ENCODE assay signal across 25 cellular contexts in the genomic region with DNA sequence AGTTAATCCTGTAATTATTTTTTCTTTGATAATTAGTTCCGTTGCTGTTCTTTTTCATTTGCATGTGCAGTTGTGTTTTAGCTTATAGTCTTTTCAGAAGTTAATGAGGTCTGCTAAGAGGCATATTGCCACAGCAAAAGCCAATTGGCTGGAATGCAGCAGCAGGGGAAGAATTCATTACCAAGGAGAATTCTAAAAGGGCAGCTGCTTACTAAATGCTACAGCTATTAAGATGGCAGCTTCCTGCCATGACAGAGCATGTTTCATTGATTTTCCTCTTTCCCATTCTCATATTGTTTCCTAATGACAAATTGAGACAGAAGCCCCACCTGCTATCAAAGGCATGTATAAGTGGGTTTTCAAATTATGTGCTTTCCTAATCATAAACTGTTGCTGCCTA.
DNase-seq lines count a peak whose midpoint lies in the region; ATAC-seq and TF ChIP-seq lines count a peak whose summit lies in the region.
"Had no signal": no experiment of that assay in that cellular context is flagged by ENCODE, and none has a peak within 500 bp of the region (broad histone marks: within the 10 kb centered on the region; RNA-seq: fewer than 3 reads in every experiment).

No MANE protein-coding gene starts in this region.

- no peaks in the 10 kb centered on the region for H3K27me3 ChIP-seq in DND-41 (ENCODE audit: insufficient read depth, low read length, poor library complexity)
- H3K27me3 ChIP-seq in NT2/D1 (ENCODE audit: insufficient read depth, insufficient read length), result no peaks in the 10 kb centered on the region
- no peaks in the 10 kb centered on the region for H3K27me3 ChIP-seq in iPS-20b (ENCODE audit: insufficient read depth, low read length)
- H3K27me3 ChIP-seq in Caco-2 (replicated peaks; ENCODE audit: control insufficient read depth, insufficient read depth, low read length), result no peaks in the 10 kb centered on the region
- H3K27me3 ChIP-seq: BE2C, body of pancreas, sigmoid colon, suprapubic skin had no signal

- H3K9me3 Mint-ChIP-seq in natural killer cell treated with Interleukin-12 subunit alpha and Interleukin-12 subunit beta and Interleukin-15 and Interleukin-18, amount 100 ng/mL, for 72 hours, result peaks cover 4% of the 10 kb centered on the region
- H3K9me3 Mint-ChIP-seq in activated CD4-positive, alpha-beta memory T cell treated with anti-CD3 and anti-CD28 coated beads, Interleukin-2, amount 10 ng/mL, durations not matched to agents 7 days and 5 days, result no peaks in the 10 kb centered on the region
- H3K9me3 Mint-ChIP-seq in Caco-2 (ENCODE audit: unreplicated experiment), result no peaks in the 10 kb centered on the region
- H3K9me3 Mint-ChIP-seq: activated CD4-positive, alpha-beta T cell treated with anti-CD3 and anti-CD28 coated beads, Interleukin-2, amount 10 ng/mL, durations not matched to agents 7 days and 5 days; nephron progenitor cell had no signal

- H3K4me1 ChIP-seq in DND-41 (ENCODE audit: insufficient read depth, low read length) (peaks cover 58% of the 10 kb centered on the region), NT2/D1 (ENCODE audit: insufficient read depth, insufficient read length) (no peaks in the 10 kb centered on the region), iPS-20b (ENCODE audit: insufficient read depth, low read length) (peaks cover 8% of the 10 kb centered on the region; the same call in 1 of the 2 replicates), Caco-2 (no peaks in the 10 kb centered on the region)
- H3K4me1 ChIP-seq: BE2C, body of pancreas, suprapubic skin had no signal

- DNase-seq in DND-41, result no peak
- DNase-seq in NCI-H1105 (lab: John Stamatoyannopoulos, UW), result peak; percentile 90
- DNase-seq in NT2/D1 (ENCODE audit: low read depth, low spot score), result peak; percentile 1
- no peak for DNase-seq in natural killer cell treated with Interleukin-12 subunit alpha and Interleukin-12 subunit beta and Interleukin-15 and Interleukin-18, amount 100 ng/mL, for 72 hours (ENCODE audit: low spot score)
- no peak for DNase-seq in activated CD4-positive, alpha-beta memory T cell treated with anti-CD3 and anti-CD28 coated beads, Interleukin-2, amount 10 ng/mL, durations not matched to agents 7 days and 5 days
- no peak for DNase-seq in Caco-2
- DNase-seq: ACHN; activated CD4-positive, alpha-beta T cell treated with anti-CD3 and anti-CD28 coated beads, Interleukin-2, amount 10 ng/mL, durations not matched to agents 7 days and 5 days; activated CD8-positive, alpha-beta memory T cell treated with anti-CD3 and anti-CD28 coated beads, Interleukin-2, amount 10 ng/mL, durations not matched to agents 7 days and 5 days; activated naive CD4-positive, alpha-beta T cell; activated T-cell treated with anti-CD3 and anti-CD28 coated beads, Interleukin-2, amount 50 U/mL, for 48 hours; BE2C; body of pancreas; DMS79; Karpas-422; kidney; nephron progenitor cell; sigmoid colon; stimulated activated CD4-positive, alpha-beta T cell treated with anti-CD3 and anti-CD28 coated beads, Interleukin-15, amount 100 ng/mL, for 24 hours; stimulated activated naive B cell treated with anti-CD40 and anti-IgM and Interleukin-4, amounts not matched to agents 10 μg/mL and 1 μg/mL and 100 μg/mL, for 72 hours; T1000 had no signal

- no peaks in the 10 kb centered on the region for H4K20me1 ChIP-seq in DND-41 (ENCODE audit: insufficient read depth, low read length)

- no peaks in the 10 kb centered on the region for H3K27me3 Mint-ChIP-seq in natural killer cell treated with Interleukin-12 subunit alpha and Interleukin-12 subunit beta and Interleukin-15 and Interleukin-18, amount 100 ng/mL, for 72 hours
- no peaks in the 10 kb centered on the region for H3K27me3 Mint-ChIP-seq in activated CD4-positive, alpha-beta memory T cell treated with anti-CD3 and anti-CD28 coated beads, Interleukin-2, amount 10 ng/mL, durations not matched to agents 7 days and 5 days
- peaks cover 2% of the 10 kb centered on the region for H3K27me3 Mint-ChIP-seq in Caco-2 (ENCODE audit: insufficient read depth, unreplicated experiment)
- H3K27me3 Mint-ChIP-seq: activated CD4-positive, alpha-beta T cell treated with anti-CD3 and anti-CD28 coated beads, Interleukin-2, amount 10 ng/mL, durations not matched to agents 7 days and 5 days; activated CD8-positive, alpha-beta memory T cell treated with anti-CD3 and anti-CD28 coated beads, Interleukin-2, amount 10 ng/mL, durations not matched to agents 7 days and 5 days; stimulated activated naive B cell treated with anti-CD40 and anti-IgM and Interleukin-4, amounts not matched to agents 10 μg/mL and 1 μg/mL and 100 μg/mL, for 72 hours had no signal

- intact Hi-C loops in Caco-2 (cut with micrococcal nuclease; ENCODE audit: unreplicated experiment), result no loop called here

- no peaks in the 10 kb centered on the region for H3K79me2 ChIP-seq in DND-41 (ENCODE audit: insufficient read depth, low read length)

- peak overlapping the region; percentile 91 for H3K27ac ChIP-seq in DND-41 (ENCODE audit: low read length)
- H3K27ac ChIP-seq in iPS-20b (ENCODE audit: low read length), result peak overlapping the region; percentile 82
- H3K27ac ChIP-seq: body of pancreas, sigmoid colon, suprapubic skin had no signal

- BruUV-seq in Caco-2 (replicated peaks; lab: Mats Ljungman, UMichigan), result no TSS peak

- H3K4me3 ChIP-seq in DND-41 (ENCODE audit: low read depth in 1 of 2, low read length in 2 of 2) (no peak overlapping the region), NT2/D1 (ENCODE audit: insufficient read length, low read depth) (no peak overlapping the region), iPS-20b (ENCODE audit: low read length) (no peak overlapping the region; the same call in 1 of the 2 replicates), Caco-2 (ENCODE audit: low read depth, low read length) (no peak overlapping the region)
- H3K4me3 ChIP-seq: body of pancreas, sigmoid colon, suprapubic skin had no signal

- H3K4me2 ChIP-seq in DND-41 (ENCODE audit: insufficient read depth, low read length), result no peak overlapping the region

- H3K36me3 ChIP-seq in DND-41 (ENCODE audit: insufficient read depth, low read length) (no peaks in the 10 kb centered on the region), NT2/D1 (ENCODE audit: insufficient read depth, insufficient read length, low read length) (no peaks in the 10 kb centered on the region), iPS-20b (ENCODE audit: insufficient read depth, low read depth, low read length) (no peaks in the 10 kb centered on the region), Caco-2 (ENCODE audit: control insufficient read depth, insufficient read depth, low read length) (no peaks in the 10 kb centered on the region)
- H3K36me3 ChIP-seq: BE2C, sigmoid colon, suprapubic skin had no signal

- no peak for TF ChIP-seq CTCF in DND-41 (IDR thresholded peaks at IDR 0.05; ENCODE audit: borderline replicate concordance, extremely low read depth, low read length, poor library complexity, severe bottlenecking)
- no peak for TF ChIP-seq CTCF in Caco-2 (IDR thresholded peaks at IDR 0.05; ENCODE audit: insufficient read depth in 1 of 2, low read depth in 1 of 2, low read length in 1 of 2, severe bottlenecking in 1 of 2, unreplicated experiment in 1 of 2)

- peak overlapping the region; percentile 58; the same call in 1 of the 2 replicates for H2AFZ ChIP-seq in DND-41 (ENCODE audit: low read depth, low read length)

- H3K27ac Mint-ChIP-seq in natural killer cell treated with Interleukin-12 subunit alpha and Interleukin-12 subunit beta and Interleukin-15 and Interleukin-18, amount 100 ng/mL, for 72 hours, result no peak overlapping the region
- no peak overlapping the region for H3K27ac Mint-ChIP-seq in activated CD4-positive, alpha-beta memory T cell treated with anti-CD3 and anti-CD28 coated beads, Interleukin-2, amount 10 ng/mL, durations not matched to agents 7 days and 5 days
- no peak overlapping the region for H3K27ac Mint-ChIP-seq in Caco-2 (ENCODE audit: unreplicated experiment)
- H3K27ac Mint-ChIP-seq: activated CD4-positive, alpha-beta T cell treated with anti-CD3 and anti-CD28 coated beads, Interleukin-2, amount 10 ng/mL, durations not matched to agents 7 days and 5 days; activated CD8-positive, alpha-beta memory T cell treated with anti-CD3 and anti-CD28 coated beads, Interleukin-2, amount 10 ng/mL, durations not matched to agents 7 days and 5 days; nephron progenitor cell; stimulated activated naive B cell treated with anti-CD40 and anti-IgM and Interleukin-4, amounts not matched to agents 10 μg/mL and 1 μg/mL and 100 μg/mL, for 72 hours had no signal

- ATAC-seq in DND-41 (ENCODE audit: insufficient read depth, low read depth) (no peak), GM21825 (IDR thresholded peaks at IDR 0.05; ENCODE audit: unreplicated experiment) (no peak)
- no peak for ATAC-seq in natural killer cell treated with Interleukin-12 subunit alpha and Interleukin-12 subunit beta and Interleukin-15 and Interleukin-18, amount 100 ng/mL, for 72 hours
- ATAC-seq: activated CD8-positive, alpha-beta memory T cell treated with anti-CD3 and anti-CD28 coated beads, Interleukin-2, amount 10 ng/mL, durations not matched to agents 7 days and 5 days; body of pancreas; HepG2; stimulated activated naive B cell treated with anti-CD40 and anti-IgM and Interleukin-4, amounts not matched to agents 10 μg/mL and 1 μg/mL and 100 μg/mL, for 72 hours had no signal

- peak overlapping the region; percentile 50; the same call in 1 of the 2 replicates for H3K9ac ChIP-seq in DND-41 (ENCODE audit: low read depth, low read length)
- H3K9ac ChIP-seq in NT2/D1 (ENCODE audit: insufficient read length, low read depth), result no peak overlapping the region
- no peak overlapping the region; the same call in 1 of the 2 replicates for H3K9ac ChIP-seq in iPS-20b (ENCODE audit: low read depth, low read length)

- H3K4me1 Mint-ChIP-seq in natural killer cell treated with Interleukin-12 subunit alpha and Interleukin-12 subunit beta and Interleukin-15 and Interleukin-18, amount 100 ng/mL, for 72 hours (ENCODE audit: low read depth in 2 of 2), result no peaks in the 10 kb centered on the region
- H3K4me1 Mint-ChIP-seq in activated CD4-positive, alpha-beta memory T cell treated with anti-CD3 and anti-CD28 coated beads, Interleukin-2, amount 10 ng/mL, durations not matched to agents 7 days and 5 days, result peaks cover 12% of the 10 kb centered on the region
- H3K4me1 Mint-ChIP-seq in Caco-2 (ENCODE audit: low read depth, unreplicated experiment), result peaks cover 4% of the 10 kb centered on the region
- H3K4me1 Mint-ChIP-seq: nephron progenitor cell; stimulated activated naive B cell treated with anti-CD40 and anti-IgM and Interleukin-4, amounts not matched to agents 10 μg/mL and 1 μg/mL and 100 μg/mL, for 72 hours had no signal

- H3K4me3 Mint-ChIP-seq in natural killer cell treated with Interleukin-12 subunit alpha and Interleukin-12 subunit beta and Interleukin-15 and Interleukin-18, amount 100 ng/mL, for 72 hours, result no peak overlapping the region
- no peak overlapping the region for H3K4me3 Mint-ChIP-seq in activated CD4-positive, alpha-beta memory T cell treated with anti-CD3 and anti-CD28 coated beads, Interleukin-2, amount 10 ng/mL, durations not matched to agents 7 days and 5 days
- no peak overlapping the region for H3K4me3 Mint-ChIP-seq in Caco-2 (ENCODE audit: unreplicated experiment)
- H3K4me3 Mint-ChIP-seq: activated CD4-positive, alpha-beta T cell treated with anti-CD3 and anti-CD28 coated beads, Interleukin-2, amount 10 ng/mL, durations not matched to agents 7 days and 5 days; activated CD8-positive, alpha-beta memory T cell treated with anti-CD3 and anti-CD28 coated beads, Interleukin-2, amount 10 ng/mL, durations not matched to agents 7 days and 5 days; nephron progenitor cell; stimulated activated naive B cell treated with anti-CD40 and anti-IgM and Interleukin-4, amounts not matched to agents 10 μg/mL and 1 μg/mL and 100 μg/mL, for 72 hours had no signal

- no peaks in the 10 kb centered on the region for H3K36me3 Mint-ChIP-seq in natural killer cell treated with Interleukin-12 subunit alpha and Interleukin-12 subunit beta and Interleukin-15 and Interleukin-18, amount 100 ng/mL, for 72 hours
- H3K36me3 Mint-ChIP-seq in activated CD4-positive, alpha-beta memory T cell treated with anti-CD3 and anti-CD28 coated beads, Interleukin-2, amount 10 ng/mL, durations not matched to agents 7 days and 5 days (ENCODE audit: low read depth), result no peaks in the 10 kb centered on the region
- no peaks in the 10 kb centered on the region for H3K36me3 Mint-ChIP-seq in Caco-2 (ENCODE audit: insufficient read depth, unreplicated experiment)
- H3K36me3 Mint-ChIP-seq: activated CD8-positive, alpha-beta memory T cell treated with anti-CD3 and anti-CD28 coated beads, Interleukin-2, amount 10 ng/mL, durations not matched to agents 7 days and 5 days; stimulated activated naive B cell treated with anti-CD40 and anti-IgM and Interleukin-4, amounts not matched to agents 10 μg/mL and 1 μg/mL and 100 μg/mL, for 72 hours had no signal

- H3K9me3 ChIP-seq in DND-41 (ENCODE audit: insufficient read depth, low read length, severe bottlenecking) (no peaks in the 10 kb centered on the region), NT2/D1 (ENCODE audit: insufficient read depth, low read length) (no peaks in the 10 kb centered on the region), iPS-20b (ENCODE audit: insufficient read depth, low read depth, low read length) (no peaks in the 10 kb centered on the region), Caco-2 (no peaks in the 10 kb centered on the region)
- H3K9me3 ChIP-seq: BE2C, body of pancreas, sigmoid colon, suprapubic skin had no signal

- POLR2A ChIA-PET in activated CD4-positive, alpha-beta memory T cell treated with anti-CD3 and anti-CD28 coated beads, Interleukin-2, amount 10 ng/mL, durations not matched to agents 7 days and 5 days (lab: Charles Lee), result no interaction called here
- POLR2A ChIA-PET in Caco-2 (lab: Charles Lee), result no interaction called here

- CTCF ChIA-PET in activated CD4-positive, alpha-beta memory T cell treated with anti-CD3 and anti-CD28 coated beads, Interleukin-2, amount 10 ng/mL, durations not matched to agents 7 days and 5 days (lab: Charles Lee), result no interaction called here
- CTCF ChIA-PET in Caco-2 (lab: Charles Lee), result no interaction called here

Comparison
In these comparisons a context has a peak if more than half of its experiments do, and no peak if none do; other contexts are left out.
1. DNase-seq: peak in NCI-H1105 (single experiment) and NT2/D1 (single experiment); none in DND-41 (single experiment), natural killer cell treated with Interleukin-12 subunit alpha and Interleukin-12 subunit beta and Interleukin-15 and Interleukin-18, amount 100 ng/mL, for 72 hours (single experiment), activated CD4-positive, alpha-beta memory T cell treated with anti-CD3 and anti-CD28 coated beads, Interleukin-2, amount 10 ng/mL, durations not matched to agents 7 days and 5 days (single experiment) and Caco-2 (0 of 2).